21 cellular contexts compared by ENCODE assay signal in genomic region chr5:28077291-28078240, GRCh38.
DNase-seq lines count a peak whose midpoint lies in the region; ATAC-seq and TF ChIP-seq lines count a peak whose summit lies in the region.
"Had no signal": no experiment of that assay in that cellular context is flagged by ENCODE, and none has a peak within 500 bp of the region (broad histone marks: within the 10 kb centered on the region; RNA-seq: fewer than 3 reads in every experiment).

No MANE protein-coding gene starts in this region.

- H3K27ac ChIP-seq in HEK293 (ENCODE audit: extremely low read depth, low read depth, low read length), result no peak overlapping the region
- H3K27ac ChIP-seq in spleen, result no peak overlapping the region
- H3K27ac ChIP-seq: BLaER1 had no signal

- in situ Hi-C loops in SK-MEL-5 (cut with HindIII; ENCODE audit: low pct_unique_long_range_greater_than_20kb, low sequenced_read_pairs), result no loop called here

- no peaks in the 10 kb centered on the region for H3K36me3 Mint-ChIP-seq in effector memory CD8-positive, alpha-beta T cell (ENCODE audit: insufficient read depth)

- H3K27me3 Mint-ChIP-seq in effector memory CD8-positive, alpha-beta T cell, result no peaks in the 10 kb centered on the region
- H3K27me3 Mint-ChIP-seq: CD4-positive, alpha-beta T cell had no signal

- peak; percentile 5 for DNase-seq in HuH-7.5 (ENCODE audit: low spot score)
- peak; percentile 56 for DNase-seq in SK-MEL-5 (ENCODE audit: low read depth, low spot score)
- DNase-seq in spleen, result peak; percentile 66
- DNase-seq in effector memory CD8-positive, alpha-beta T cell, result no peak
- DNase-seq in T-helper 2 cell, result no peak
- DNase-seq in SHP77 (lab: John Stamatoyannopoulos, UW), result no peak
- DNase-seq: ACHN; CD4-positive, alpha-beta T cell; COR-L47; DND-41; H7; HFFc6; IMR-90; MV-4-11; NCI-H1105 treated with DMSO at 0.1 percent for 48 hours; NCI-H1694 treated with DMSO at 0.1 percent for 48 hours; NCI-H524 treated with DMSO at 0.1 percent for 48 hours; SHP77 treated with DMSO at 0.1 percent for 48 hours; SK-N-SH had no signal

- no peak for TF ChIP-seq POLR2A in spleen (IDR thresholded peaks at IDR 0.05)

- H3K9me3 Mint-ChIP-seq in effector memory CD8-positive, alpha-beta T cell, result peaks cover 0 to 4% of the 10 kb centered on the region in 2 donors

- WGBS in spleen, 5 donors, result 90 to 95% (median 93%) methylated on average over 24 to 44 of the region's 44 CpGs

- POLR2A ChIA-PET in HEK293 (lab: Yijun Ruan, JAX), result no interaction called here

- no peak overlapping the region for H3K4me3 ChIP-seq in HEK293 (ENCODE audit: low read depth, low read length)
- H3K4me3 ChIP-seq in spleen, result no peak overlapping the region
- H3K4me3 ChIP-seq: BLaER1 had no signal

- CTCF ChIA-PET in HEK293 (lab: Yijun Ruan, JAX), result no interaction called here

- intact Hi-C loops in spleen (cut with DNase I; ENCODE audit: low total_unique reads), result no loop called here

- no peak overlapping the region for H3K4me3 Mint-ChIP-seq in effector memory CD8-positive, alpha-beta T cell
- H3K4me3 Mint-ChIP-seq: CD4-positive, alpha-beta T cell; HFFc6 had no signal

- no peak for ATAC-seq in effector memory CD8-positive, alpha-beta T cell (replicated peaks)

- H3K4me1 ChIP-seq in HEK293 (ENCODE audit: control insufficient read depth, insufficient read depth, low read length) (no peaks in the 10 kb centered on the region), spleen (no peaks in the 10 kb centered on the region)
- H3K4me1 ChIP-seq: BLaER1 had no signal

- no peaks in the 10 kb centered on the region for H3K4me1 Mint-ChIP-seq in effector memory CD8-positive, alpha-beta T cell (ENCODE audit: low read depth in 2 of 2)

- TF ChIP-seq CTCF in HEK293 (tag by site-specific recombination; IDR thresholded peaks at IDR 0.05), result no peak
- no peak for TF ChIP-seq CTCF in spleen (IDR thresholded peaks at IDR 0.05 in 8 of 11, conservative IDR thresholded peaks at IDR 0.05 in 3 of 11)

- H3K36me3 ChIP-seq in HEK293 (ENCODE audit: control insufficient read depth in 2 of 2, insufficient read depth in 1 of 2, low read length in 2 of 2) (no peaks in the 10 kb centered on the region), spleen (no peaks in the 10 kb centered on the region)
- H3K36me3 ChIP-seq: BLaER1 had no signal

- no peaks in the 10 kb centered on the region for H3K27me3 ChIP-seq in spleen (replicated peaks in 1 of 7)
- H3K27me3 ChIP-seq: BLaER1 had no signal

- H3K27ac Mint-ChIP-seq in effector memory CD8-positive, alpha-beta T cell, result no peak overlapping the region
- H3K27ac Mint-ChIP-seq: CD4-positive, alpha-beta T cell; HFFc6 had no signal

- H3K9me3 ChIP-seq in HEK293 (ENCODE audit: control insufficient read depth, insufficient read depth, low read depth, low read length) (no peaks in the 10 kb centered on the region), spleen (peaks cover 0 to 38% (median 24%) of the 10 kb centered on the region in 8 donors)

TF ChIP-seq in HEK293, 187 proteins besides CTCF, POLR2A, EP300 and RAD21:
- 0 out of 2 replicates have a peak, but pooled peaks have one; percentile 27 for TF ChIP-seq ZNF202 (tag by site-specific recombination; IDR thresholded peaks at IDR 0.05; ENCODE audit: borderline replicate concordance)
- TF ChIP-seq ZNF585B (tag by site-specific recombination; IDR thresholded peaks at IDR 0.05), result no peak

Comparison
In these comparisons a context has a peak if more than half of its experiments do, and no peak if none do; other contexts are left out.
1. DNase-seq: peak in HuH-7.5 (single experiment), SK-MEL-5 (single experiment) and spleen (single experiment); none in effector memory CD8-positive, alpha-beta T cell (0 of 3), T-helper 2 cell (0 of 5) and SHP77 (0 of 2).